ENCODE assay signal across 27 cellular contexts in genomic region chr16:87199901-87200300, GRCh38.
"Had no signal": no experiment of that assay in that cellular context is flagged by ENCODE, and none has a peak within 500 bp of the region (broad histone marks: within the 10 kb centered on the region; RNA-seq: fewer than 3 reads in every experiment).

No MANE protein-coding gene starts in this region.

- H3K4me3 ChIP-seq: coronary artery, esophagus squamous epithelium, heart right ventricle, prostate gland, right atrium auricular region, smooth muscle cell, stomach, testis, tibial nerve, upper lobe of right lung, uterus had no signal

- H3K9me3 Mint-ChIP-seq: neural crest cell had no signal

- H3K4me2 ChIP-seq: smooth muscle cell had no signal

- H3K4me3 Mint-ChIP-seq: naive thymus-derived CD8-positive, alpha-beta T cell; neural crest cell had no signal

- ATAC-seq: left lobe of liver; naive thymus-derived CD8-positive, alpha-beta T cell; upper lobe of right lung had no signal

- H3K9me3 ChIP-seq: esophagus squamous epithelium, heart right ventricle, prostate gland, right atrium auricular region, stomach, testis, tibial nerve, upper lobe of right lung, uterus had no signal

- H3K27ac ChIP-seq: esophagus squamous epithelium, heart right ventricle, prostate gland, right atrium auricular region, stomach, testis, upper lobe of right lung, uterus had no signal

- H3K36me3 Mint-ChIP-seq: naive thymus-derived CD8-positive, alpha-beta T cell had no signal

- H3K4me1 ChIP-seq: esophagus squamous epithelium, prostate gland, uterus had no signal

- H3K36me3 ChIP-seq: esophagus squamous epithelium, heart right ventricle, prostate gland, right atrium auricular region, stomach, tibial nerve, upper lobe of right lung, uterus had no signal

- DNase-seq: central memory CD4-positive, alpha-beta T cell; dermis blood vessel endothelial cell; effector memory CD4-positive, alpha-beta T cell; erythroblast; esophagus squamous epithelium; foreskin melanocyte; glutamatergic neuron; heart right ventricle; hypothalamus; kidney; naive thymus-derived CD8-positive, alpha-beta T cell; stimulated activated CD4-positive, alpha-beta T cell treated with anti-CD3 and anti-CD28 coated beads, Interleukin-12 subunit alpha, Interleukin-12 subunit beta, amount 100 ng/mL, for 4 hours; stimulated activated CD4-positive, alpha-beta T cell treated with anti-CD3 and anti-CD28 coated beads, Interleukin-1b, Interleukin-23, amount 100 ng/mL, for 48 hours; stimulated activated CD4-positive, alpha-beta T cell treated with anti-CD3 and anti-CD28 coated beads, Interleukin-4, amount 100 ng/mL, for 1 hour; stimulated activated CD8-positive, alpha-beta memory T cell treated with anti-CD3 and anti-CD28 coated beads, Interleukin-4, amount 100 ng/mL, for 48 hours; stimulated activated naive CD4-positive, alpha-beta T cell treated with Interleukin-2 at 50 U/mL for 16 hours; stomach; testis; upper lobe of right lung; uterus had no signal

- H3K27me3 ChIP-seq: right atrium auricular region, testis, tibial nerve, upper lobe of right lung, uterus had no signal
